Comparison of ENCODE assay signal across 28 cellular contexts in genomic region chr21:28539623-28539988, GRCh38.
"Had no signal": no experiment of that assay in that cellular context is flagged by ENCODE, and none has a peak within 500 bp of the region (broad histone marks: within the 10 kb centered on the region; RNA-seq: fewer than 3 reads in every experiment).

No MANE protein-coding gene starts in this region.

- H3K9me3 ChIP-seq: gastroesophageal sphincter, heart left ventricle, ovary, psoas muscle, testis, upper lobe of left lung had no signal

- H3K4me1 Mint-ChIP-seq: activated naive CD8-positive, alpha-beta T cell treated with anti-CD3 and anti-CD28 coated beads, Interleukin-2, amount 10 ng/mL, durations not matched to agents 7 days and 5 days; activated T-helper 17 cell treated with anti-CD3 and anti-CD28 coated beads, Interleukin-2, amount 50 U/mL, for 72 hours; brain; naive thymus-derived CD4-positive, alpha-beta T cell; stimulated activated effector memory CD8-positive, alpha-beta T cell treated with anti-CD3 and anti-CD28 coated beads, Interleukin-12 subunit alpha, Interleukin-12 subunit beta, amount 100 ng/mL, for 72 hours had no signal

- H3K27ac ChIP-seq: dorsolateral prefrontal cortex, gastroesophageal sphincter, heart left ventricle, ovary, psoas muscle, testis, upper lobe of left lung had no signal

- H3K4me3 Mint-ChIP-seq: activated CD4-positive, alpha-beta memory T cell treated with anti-CD3 and anti-CD28 coated beads for 36 hours; activated naive CD8-positive, alpha-beta T cell treated with anti-CD3 and anti-CD28 coated beads, Interleukin-2, amount 10 ng/mL, durations not matched to agents 7 days and 5 days; activated T-helper 17 cell treated with anti-CD3 and anti-CD28 coated beads, Interleukin-2, amount 50 U/mL, for 72 hours; brain; endodermal cell; naive thymus-derived CD4-positive, alpha-beta T cell; stimulated activated effector memory CD8-positive, alpha-beta T cell treated with anti-CD3 and anti-CD28 coated beads, Interleukin-12 subunit alpha, Interleukin-12 subunit beta, amount 100 ng/mL, for 72 hours; T-helper 2 cell treated with Interferon-gamma antibody and Interleukin-4, amounts not matched to agents 5 μg/mL and 100 μg/mL, for 36 hours; WTC11 had no signal

- H3K27ac Mint-ChIP-seq: activated CD4-positive, alpha-beta memory T cell treated with anti-CD3 and anti-CD28 coated beads for 36 hours; activated naive CD8-positive, alpha-beta T cell treated with anti-CD3 and anti-CD28 coated beads, Interleukin-2, amount 10 ng/mL, durations not matched to agents 7 days and 5 days; activated T-helper 17 cell treated with anti-CD3 and anti-CD28 coated beads, Interleukin-2, amount 50 U/mL, for 72 hours; brain; endodermal cell; naive thymus-derived CD4-positive, alpha-beta T cell; stimulated activated effector memory CD8-positive, alpha-beta T cell treated with anti-CD3 and anti-CD28 coated beads, Interleukin-12 subunit alpha, Interleukin-12 subunit beta, amount 100 ng/mL, for 72 hours; T-helper 2 cell treated with Interferon-gamma antibody and Interleukin-4, amounts not matched to agents 5 μg/mL and 100 μg/mL, for 36 hours; WTC11 had no signal

- ATAC-seq: activated T-helper 17 cell treated with anti-CD3 and anti-CD28 coated beads, Interleukin-2, amount 50 U/mL, for 72 hours; gastroesophageal sphincter; heart left ventricle; left ventricle myocardium superior; naive thymus-derived CD4-positive, alpha-beta T cell; psoas muscle; right cardiac atrium; stimulated activated effector memory CD8-positive, alpha-beta T cell treated with anti-CD3 and anti-CD28 coated beads, Interleukin-12 subunit alpha, Interleukin-12 subunit beta, amount 100 ng/mL, for 72 hours; WTC11 had no signal

- H3K9me3 Mint-ChIP-seq: activated CD4-positive, alpha-beta memory T cell treated with anti-CD3 and anti-CD28 coated beads for 36 hours; activated naive CD8-positive, alpha-beta T cell treated with anti-CD3 and anti-CD28 coated beads, Interleukin-2, amount 10 ng/mL, durations not matched to agents 7 days and 5 days; activated T-helper 17 cell treated with anti-CD3 and anti-CD28 coated beads, Interleukin-2, amount 50 U/mL, for 72 hours; brain; naive thymus-derived CD4-positive, alpha-beta T cell; stimulated activated effector memory CD8-positive, alpha-beta T cell treated with anti-CD3 and anti-CD28 coated beads, Interleukin-12 subunit alpha, Interleukin-12 subunit beta, amount 100 ng/mL, for 72 hours; T-helper 2 cell treated with Interferon-gamma antibody and Interleukin-4, amounts not matched to agents 5 μg/mL and 100 μg/mL, for 36 hours had no signal

- DNase-seq: activated CD4-positive, alpha-beta memory T cell treated with anti-CD3 and anti-CD28 coated beads for 36 hours; activated CD4-positive, alpha-beta T cell treated with anti-CD3 and anti-CD28 coated beads for 4 hours; activated naive CD4-positive, alpha-beta T cell; activated naive CD8-positive, alpha-beta T cell treated with anti-CD3 and anti-CD28 coated beads, Interleukin-2, amount 10 ng/mL, durations not matched to agents 7 days and 5 days; activated T-cell treated with anti-CD3 and anti-CD28 coated beads, Interleukin-2, amount 50 U/mL, for 1 hour; amygdala; central memory CD4-positive, alpha-beta T cell; dorsolateral prefrontal cortex; endodermal cell; erythroblast; heart left ventricle; kidney glomerular epithelial cell; left ventricle myocardium superior; mesendoderm; naive thymus-derived CD4-positive, alpha-beta T cell; ovary; psoas muscle; right cardiac atrium; small intestine; stimulated activated CD4-positive, alpha-beta T cell treated with anti-CD3 and anti-CD28 coated beads, Interleukin-4, amount 100 ng/mL, for 24 hours; testis; upper lobe of left lung had no signal

- H3K4me1 ChIP-seq: gastroesophageal sphincter, heart left ventricle, psoas muscle, testis, upper lobe of left lung had no signal

- H3K36me3 Mint-ChIP-seq: activated CD4-positive, alpha-beta memory T cell treated with anti-CD3 and anti-CD28 coated beads for 36 hours; activated naive CD8-positive, alpha-beta T cell treated with anti-CD3 and anti-CD28 coated beads, Interleukin-2, amount 10 ng/mL, durations not matched to agents 7 days and 5 days; brain; stimulated activated effector memory CD8-positive, alpha-beta T cell treated with anti-CD3 and anti-CD28 coated beads, Interleukin-12 subunit alpha, Interleukin-12 subunit beta, amount 100 ng/mL, for 72 hours; WTC11 had no signal

- H3K36me3 ChIP-seq: gastroesophageal sphincter, heart left ventricle, ovary, upper lobe of left lung had no signal

- H3K27me3 ChIP-seq: dorsolateral prefrontal cortex, gastroesophageal sphincter, heart left ventricle, ovary, testis, upper lobe of left lung had no signal

- H3K4me3 ChIP-seq: dorsolateral prefrontal cortex, gastroesophageal sphincter, heart left ventricle, ovary, psoas muscle, testis, upper lobe of left lung had no signal
